18 cellular contexts compared by ENCODE assay signal in genomic region chr2:6184532-6185302, GRCh38.
A peak's percentile ranks its signal among the peaks of the same experiment; 100 is the strongest.
DNase-seq lines count a peak whose midpoint lies in the region; ATAC-seq and TF ChIP-seq lines count a peak whose summit lies in the region.
"Had no signal": no experiment of that assay in that cellular context is flagged by ENCODE, and none has a peak within 500 bp of the region (broad histone marks: within the 10 kb centered on the region; RNA-seq: fewer than 3 reads in every experiment).

No MANE protein-coding gene starts in this region.

- no peaks in the 10 kb centered on the region for H3K36me3 Mint-ChIP-seq in chondrocyte (ENCODE audit: low read depth)

- peak; percentile 16 for TF ChIP-seq CTCF in chondrocyte (IDR thresholded peaks at IDR 0.05)

- H3K9me3 ChIP-seq in neuron (ENCODE audit: low read length), result no peaks in the 10 kb centered on the region
- H3K9me3 ChIP-seq: uterus had no signal

- H3K4me1 Mint-ChIP-seq in chondrocyte (ENCODE audit: low read depth), result peaks cover 55% of the 10 kb centered on the region

- H3K4me3 Mint-ChIP-seq in chondrocyte (ENCODE audit: unreplicated experiment), result no peak overlapping the region
- H3K4me3 Mint-ChIP-seq: activated T-cell treated with anti-CD3 and anti-CD28 coated beads, Interleukin-2, amount 50 U/mL, for 24 hours; memory B cell had no signal

- no peak for ATAC-seq in HG03159 (IDR thresholded peaks at IDR 0.05; ENCODE audit: unreplicated experiment)
- ATAC-seq in activated CD4-positive, CD25-positive, alpha-beta regulatory T cell treated with anti-CD3 and anti-CD28 coated beads, Interleukin-2, amount 50 U/mL, for 24 hours, result no peak
- ATAC-seq: PC-3 had no signal

- peak; percentile 16 for DNase-seq in EH (ENCODE audit: low read depth)
- DNase-seq in NCI-H2227 treated with DMSO at 0.1 percent for 48 hours (lab: John Stamatoyannopoulos, UW), result peak; percentile 31
- DNase-seq in chondrocyte (ENCODE audit: low spot score), result no peak
- DNase-seq in ureter (ENCODE audit: low spot score), result no peak
- DNase-seq in NK-92 (lab: John Stamatoyannopoulos, UW; ENCODE audit: unreplicated experiment), result no peak
- DNase-seq: activated T-cell treated with anti-CD3 and anti-CD28 coated beads, Interleukin-2, amount 50 U/mL, for 24 hours; AML-193; dermis blood vessel endothelial cell; DMS79; NCI-H2081; PC-3; posterior cingulate gyrus; stimulated activated CD4-positive, alpha-beta T cell treated with anti-CD3 and anti-CD28 coated beads, Interleukin-4, amount 100 ng/mL, for 1 hour; uterus had no signal

- no peaks in the 10 kb centered on the region for H3K9me3 Mint-ChIP-seq in chondrocyte (ENCODE audit: low read depth)

- peak overlapping the region; percentile 50 for H3K27ac Mint-ChIP-seq in chondrocyte (ENCODE audit: unreplicated experiment)
- H3K27ac Mint-ChIP-seq: activated T-cell treated with anti-CD3 and anti-CD28 coated beads, Interleukin-2, amount 50 U/mL, for 24 hours had no signal

- no peaks in the 10 kb centered on the region for H3K36me3 ChIP-seq in neuron (ENCODE audit: insufficient read depth, low read length)
- H3K36me3 ChIP-seq: uterus had no signal

- H3K4me1 ChIP-seq in neuron (ENCODE audit: insufficient read depth, low read length), result peaks cover 29% of the 10 kb centered on the region
- H3K4me1 ChIP-seq: uterus had no signal

- peak overlapping the region; percentile 26 for H3K4me3 ChIP-seq in neuron (ENCODE audit: low read length)
- H3K4me3 ChIP-seq: uterus had no signal

- H3K27me3 ChIP-seq in neuron (ENCODE audit: insufficient read depth, low read length), result no peaks in the 10 kb centered on the region
- H3K27me3 ChIP-seq: uterus had no signal

- H3K27me3 Mint-ChIP-seq in chondrocyte (ENCODE audit: low read depth), result no peaks in the 10 kb centered on the region
- H3K27me3 Mint-ChIP-seq: activated T-cell treated with anti-CD3 and anti-CD28 coated beads, Interleukin-2, amount 50 U/mL, for 24 hours had no signal

- peak overlapping the region; percentile 87 for H2AFZ ChIP-seq in neuron (ENCODE audit: low read depth, low read length)

Comparison
In these comparisons a context has a peak if more than half of its experiments do, and no peak if none do; other contexts are left out.
1. DNase-seq: peak in EH (single experiment) and NCI-H2227 treated with DMSO at 0.1 percent for 48 hours (single experiment); none in chondrocyte (single experiment), ureter (single experiment) and NK-92 (single experiment).